1 cellular context compared by ENCODE assay signal in genomic region chr2:12282780-12283695, GRCh38.
TF ChIP-seq lines count a peak whose summit lies in the region.

No MANE protein-coding gene starts in this region.

TF ChIP-seq in GM12878, 131 proteins besides CTCF, POLR2A, EP300 and RAD21 (continued from another document):
- TF ChIP-seq JUNB (IDR thresholded peaks at IDR 0.05) (peak; percentile 75), BCL11A (IDR thresholded peaks at IDR 0.05; ENCODE audit: low read depth, low read length) (0 out of 2 replicates have a peak, but pooled peaks have one; percentile 40), YBX1 (IDR thresholded peaks at IDR 0.05) (no peak), DPF2 (IDR thresholded peaks at IDR 0.05) (peak; percentile 60; the same call in 1 of the 2 replicates), CBFB (IDR thresholded peaks at IDR 0.05; ENCODE audit: low read depth) (peak; percentile 62; the same call in 1 of the 2 replicates), MEF2A (IDR thresholded peaks at IDR 0.05; ENCODE audit: insufficient read depth, low read depth, low read length) (peak; percentile 89), ZBTB11 (CRISPR knock-in tag; IDR thresholded peaks at IDR 0.05) (no peak), CUX1 (IDR thresholded peaks at IDR 0.05; ENCODE audit: insufficient replicate concordance, low read depth, low read length) (peak; percentile 63), ZBTB40 (IDR thresholded peaks at IDR 0.05; ENCODE audit: borderline replicate concordance) (no peak), MTA2 (IDR thresholded peaks at IDR 0.05; ENCODE audit: low read depth) (peak; percentile 71)
